Comparison of ENCODE assay signal across 11 cellular contexts in genomic region chr9:76414656-76415055, GRCh38. TPM values are rescaled to one million over a fixed set of nuclear protein-coding genes. Genes with fewer than 3 reads are reported as not detected.
DNase-seq lines count a peak whose midpoint lies in the region; ATAC-seq and TF ChIP-seq lines count a peak whose summit lies in the region.
"Had no signal": no experiment of that assay in that cellular context is flagged by ENCODE, and none has a peak within 500 bp of the region (broad histone marks: within the 10 kb centered on the region; RNA-seq: fewer than 3 reads in every experiment).

No MANE protein-coding gene starts in this region.

- H3F3A ChIP-seq in GM23248 (ENCODE audit: insufficient read depth) = no peaks in the 10 kb centered on the region

- no peak overlapping the region for H3K27ac Mint-ChIP-seq in type B pancreatic cell

- in situ Hi-C loops in astrocyte of the cerebellum (cut with HindIII; ENCODE audit: low sequenced_read_pairs) = no loop called here
- in situ Hi-C loops in GM23248 (cut with MboI) = no loop called here

- H3K27ac ChIP-seq in GM23248 = no peak overlapping the region

- H3K27me3 Mint-ChIP-seq in type B pancreatic cell = no peaks in the 10 kb centered on the region
- H3K27me3 Mint-ChIP-seq: CD4-positive, CD25-positive, alpha-beta regulatory T cell had no signal

- no peak overlapping the region for H3K4me2 ChIP-seq in GM23248 (ENCODE audit: unreplicated experiment)

- TF ChIP-seq CTCF in astrocyte of the cerebellum (IDR thresholded peaks at IDR 0.05; ENCODE audit: low read depth, low read length, missing control alignments) (no peak), type B pancreatic cell (conservative IDR thresholded peaks at IDR 0.05) (no peak)

- no peaks in the 10 kb centered on the region for H3K36me3 ChIP-seq in GM23248 (ENCODE audit: low read depth)

- H3K27me3 ChIP-seq in GM23248 (replicated peaks; ENCODE audit: insufficient read depth) = no peaks in the 10 kb centered on the region

- H3K4me3 Mint-ChIP-seq in type B pancreatic cell = no peak overlapping the region

- 76% methylated on average over 4 of the region's 4 CpGs for WGBS in GM23248 (ENCODE audit: low coverage in 1 of 2, low lambda C conversion rate in 2 of 2, missing lambda C conversion rate in 2 of 2), 2 experiments

- H3K4me1 Mint-ChIP-seq in type B pancreatic cell (ENCODE audit: unreplicated experiment) = peaks cover 10% of the 10 kb centered on the region

- H3K9ac ChIP-seq in GM23248 = no peak overlapping the region

- H3K4me1 ChIP-seq in GM23248 (ENCODE audit: insufficient read depth) = no peaks in the 10 kb centered on the region

- ATAC-seq in GM19467 (IDR thresholded peaks at IDR 0.05; ENCODE audit: unreplicated experiment) (peak; percentile 68), HG03196 (IDR thresholded peaks at IDR 0.05; ENCODE audit: unreplicated experiment) (peak; percentile 71)
- ATAC-seq: left ventricle myocardium superior had no signal

- H3K79me2 ChIP-seq in GM23248 (ENCODE audit: insufficient read depth) = no peaks in the 10 kb centered on the region

- DNase-seq in EL (peak; percentile 69), astrocyte of the cerebellum (ENCODE audit: low read depth) (peak; percentile 81), AG08396 (ENCODE audit: low spot score) (no peak), type B pancreatic cell (ENCODE audit: extremely low spot score, unreplicated experiment) (no peak), GM23248 (no peak)
- no peak for DNase-seq in activated T-cell treated with anti-CD3 and anti-CD28 coated beads, Interleukin-2, amount 50 U/mL, for 48 hours
- DNase-seq: activated CD8-positive, alpha-beta memory T cell treated with anti-CD3 and anti-CD28 coated beads for 24 hours; left ventricle myocardium superior had no signal

- no peaks in the 10 kb centered on the region for H3K36me3 Mint-ChIP-seq in type B pancreatic cell
- H3K36me3 Mint-ChIP-seq: CD4-positive, CD25-positive, alpha-beta regulatory T cell had no signal

- H2AFZ ChIP-seq in GM23248 = no peak overlapping the region

- H3K9me2 ChIP-seq in GM23248 (ENCODE audit: insufficient read depth) = no peaks in the 10 kb centered on the region

- H3K4me3 ChIP-seq in astrocyte of the cerebellum (ENCODE audit: low read depth, low read length) = no peak overlapping the region
- no peak overlapping the region for H3K4me3 ChIP-seq in GM23248

- H3K9me3 Mint-ChIP-seq in type B pancreatic cell = peaks cover 14% of the 10 kb centered on the region

- H3K9me3 ChIP-seq in GM23248 (ENCODE audit: low read depth) = no peaks in the 10 kb centered on the region

- no peaks in the 10 kb centered on the region for H4K20me1 ChIP-seq in GM23248 (ENCODE audit: insufficient read depth)

RNA-seq across cellular contexts. Expression of gene RFK, which starts 20.4 kb away (rescaled TPM):
- 19.8 and 23.4 TPM in 2 replicates for total RNA-seq in type B pancreatic cell (ENCODE audit: low replicate concordance)
- total RNA-seq in GM23248 (2014; rRNA removed; shearing (Covaris generic)) = 16.6 and 19.1 TPM in 2 replicates
- polyA plus RNA-seq in GM23248 (2016; fragmentation: Nextera tagmentation; extraction: Ambion mirVana) = 18.9 and 20.0 TPM in 2 replicates

RNA-seq across cellular contexts. Expression of gene GCNT1, which starts 44.3 kb away (rescaled TPM):
- total RNA-seq in type B pancreatic cell (ENCODE audit: low replicate concordance) = 23.8 and 50.3 TPM in 2 replicates
- 8.5 and 26.3 TPM in 2 replicates for total RNA-seq in GM23248 (2014; rRNA removed; shearing (Covaris generic))
- polyA plus RNA-seq in GM23248 (2016; fragmentation: Nextera tagmentation; extraction: Ambion mirVana) = 15.2 and 16.6 TPM in 2 replicates

Comparison
In these comparisons a context has a peak if more than half of its experiments do, and no peak if none do; other contexts are left out.
1. DNase-seq: peak in EL (single experiment) and astrocyte of the cerebellum (single experiment); none in AG08396 (single experiment), activated T-cell treated with anti-CD3 and anti-CD28 coated beads, Interleukin-2, amount 50 U/mL, for 48 hours (0 of 2), type B pancreatic cell (single experiment) and GM23248 (single experiment).